ENCODE assay signal across 1 cellular context in the genomic region with DNA sequence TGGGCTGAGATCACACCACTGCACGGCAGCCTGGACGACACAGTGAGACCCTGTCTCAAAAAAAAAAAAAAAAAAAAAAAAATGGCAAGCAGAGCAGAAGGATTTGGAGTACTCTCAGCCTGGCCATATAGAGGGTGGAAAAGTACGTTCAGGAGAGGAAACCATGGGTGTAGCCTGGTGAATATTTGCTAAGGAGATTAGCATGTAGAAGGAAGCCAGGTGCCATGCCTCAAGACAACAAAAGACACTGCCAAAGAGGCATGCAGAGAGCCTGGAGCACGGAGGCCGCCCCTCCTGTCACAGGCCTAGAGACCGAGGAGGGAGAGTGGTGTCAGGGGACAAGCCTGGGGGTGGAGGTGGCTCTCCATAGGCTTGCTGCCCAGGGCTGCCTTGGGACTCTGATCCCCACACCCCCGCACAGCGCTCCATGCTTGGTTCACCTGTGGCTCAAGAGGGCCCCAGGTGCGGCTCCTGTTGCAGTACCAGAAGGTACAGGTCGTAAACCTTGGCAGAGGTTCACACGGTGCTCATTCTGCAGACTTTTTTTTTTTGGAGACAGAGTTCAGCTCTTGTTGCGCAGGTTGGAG.
TF ChIP-seq lines count a peak whose summit lies in the region.

No MANE protein-coding gene starts in this region.

TF ChIP-seq in HepG2, 621 proteins besides CTCF, POLR2A, EP300 and RAD21:
- TF ChIP-seq ZNF484 (CRISPR knock-in tag; IDR thresholded peaks at IDR 0.05; ENCODE audit: borderline replicate concordance, low read depth) = no peak
- no peak for TF ChIP-seq ZNF792 (CRISPR knock-in tag; IDR thresholded peaks at IDR 0.05)
- no peak for TF ChIP-seq XBP1 (CRISPR knock-in tag; IDR thresholded peaks at IDR 0.05)
- TF ChIP-seq RARA (CRISPR knock-in tag; IDR thresholded peaks at IDR 0.05) = no peak
- no peak for TF ChIP-seq HOXA7 (CRISPR knock-in tag; IDR thresholded peaks at IDR 0.05)
- no peak for TF ChIP-seq FOXK2 (IDR thresholded peaks at IDR 0.05)
- TF ChIP-seq KMT2B (CRISPR knock-in tag; IDR thresholded peaks at IDR 0.05) = no peak
- TF ChIP-seq ZEB1 (IDR thresholded peaks at IDR 0.05; ENCODE audit: insufficient replicate concordance, low read depth) = peak; percentile 35
- no peak for TF ChIP-seq PCBP1 (IDR thresholded peaks at IDR 0.05; ENCODE audit: borderline replicate concordance, low read depth, low read length)
